In the genomic region with DNA sequence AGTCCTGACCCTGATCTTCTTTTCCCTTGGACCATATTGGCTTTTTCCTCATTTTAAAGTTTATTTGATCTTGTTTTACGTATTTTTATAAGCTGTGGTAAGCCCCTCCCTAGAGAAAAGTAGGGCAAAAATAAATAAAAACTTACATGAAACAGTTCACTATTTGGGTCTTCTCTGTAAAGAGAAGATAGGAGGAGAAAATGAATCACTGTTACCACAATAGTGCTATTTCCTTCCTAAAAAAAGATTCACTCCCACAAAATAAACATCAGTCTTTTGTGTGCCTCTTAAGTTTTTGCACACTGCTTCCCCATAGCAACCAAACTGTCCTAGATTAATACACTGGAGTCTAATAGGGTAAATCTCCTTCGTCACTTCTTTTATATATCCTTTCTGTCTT, we compare ENCODE assay signal across 8 cellular contexts. TPM values are rescaled to one million over a fixed set of nuclear protein-coding genes. Genes with fewer than 3 reads are reported as not detected.
DNase-seq lines count a peak whose midpoint lies in the region; ATAC-seq and TF ChIP-seq lines count a peak whose summit lies in the region.

No MANE protein-coding gene starts in this region.

- peaks cover 32% of the 10 kb centered on the region for H3F3A ChIP-seq in smooth muscle cell (ENCODE audit: low read depth)

- 12% methylated on average over 2 of the region's 2 CpGs for WGBS in smooth muscle cell (ENCODE audit: low lambda C conversion rate)

- H2AFZ ChIP-seq in smooth muscle cell (ENCODE audit: low read depth) = no peak overlapping the region

- no peaks in the 10 kb centered on the region for H3K36me3 ChIP-seq in smooth muscle cell (ENCODE audit: low read depth)

- peak overlapping the region; percentile 85 for H3K4me2 ChIP-seq in smooth muscle cell

- H3K4me1 ChIP-seq in foreskin keratinocyte (peaks cover 36% of the 10 kb centered on the region), smooth muscle cell (ENCODE audit: low read depth) (peaks cover 36% of the 10 kb centered on the region)

- H3K79me2 ChIP-seq in smooth muscle cell (ENCODE audit: low read depth) = peaks cover 19% of the 10 kb centered on the region

- no peaks in the 10 kb centered on the region for H4K20me1 ChIP-seq in smooth muscle cell (ENCODE audit: low read depth)

- TF ChIP-seq CTCF in HFF-Myc (IDR thresholded peaks at IDR 0.05; ENCODE audit: low read depth, low read length, missing control alignments) (no peak), foreskin keratinocyte (conservative IDR thresholded peaks at IDR 0.05) (no peak), smooth muscle cell (IDR thresholded peaks at IDR 0.05; ENCODE audit: borderline replicate concordance, insufficient read depth, poor library complexity, severe bottlenecking) (no peak)

- H3K4me3 ChIP-seq in HFF-Myc (replicated peaks; ENCODE audit: low read depth, low read length) (no peak overlapping the region), smooth muscle cell (peak overlapping the region; percentile 42)

- no peaks in the 10 kb centered on the region for H3K9me3 ChIP-seq in smooth muscle cell (replicated peaks; ENCODE audit: low read depth)

- peak overlapping the region; percentile 75 for H3K9ac ChIP-seq in smooth muscle cell (ENCODE audit: low read depth)

- ATAC-seq in SK-N-SH treated with all-trans-retinoic acid at 6 μM for 48 hours = peak; percentile 48
- ATAC-seq in foreskin keratinocyte = peak; percentile 62
- ATAC-seq in HG02642 (IDR thresholded peaks at IDR 0.05; ENCODE audit: poor library complexity, unreplicated experiment) = no peak
- ATAC-seq in HG02759 (IDR thresholded peaks at IDR 0.05; ENCODE audit: unreplicated experiment) = no peak

- DNase-seq in HFF-Myc (ENCODE audit: extremely low read depth, low read depth) (peak; percentile 54), foreskin keratinocyte (peak; percentile 44 to 50), smooth muscle cell (lab: John Stamatoyannopoulos, UW; ENCODE audit: unreplicated experiment) (no peak), C1 segment of cervical spinal cord (lab: John Stamatoyannopoulos, UW) (no peak)
- no peak for DNase-seq in stimulated activated CD4-positive, alpha-beta T cell treated with anti-CD3 and anti-CD28 coated beads, Interleukin-4, amount 100 ng/mL, for 24 hours

- H3K27me3 ChIP-seq in foreskin keratinocyte (no peaks in the 10 kb centered on the region), smooth muscle cell (ENCODE audit: low read depth) (no peaks in the 10 kb centered on the region)

- H3K27ac ChIP-seq in foreskin keratinocyte (peak overlapping the region; percentile 89), smooth muscle cell (ENCODE audit: low read depth) (peak overlapping the region; percentile 95)

TF ChIP-seq in SK-N-SH treated with all-trans-retinoic acid at 6 μM for 48 hours, 23 proteins besides CTCF, POLR2A, EP300 and RAD21:
- TF ChIP-seq ZNF565 (CRISPR knock-in tag; conservative IDR thresholded peaks at IDR 0.05; ENCODE audit: low read depth) = no peak
- no peak for TF ChIP-seq GLIS3 (CRISPR knock-in tag; IDR thresholded peaks at IDR 0.05)
- TF ChIP-seq ZNF8 (CRISPR knock-in tag; IDR thresholded peaks at IDR 0.05) = no peak

RNA-seq across cellular contexts. Expression of gene SVIL, which starts 1.4 kb away (rescaled TPM):
- total RNA-seq in foreskin keratinocyte = 26.9 and 27.1 TPM in 2 replicates
- 4.8 and 4.9 TPM in 2 replicates for polyA plus RNA-seq in foreskin keratinocyte
- 28.5 and 32.5 TPM in 2 replicates for total RNA-seq in smooth muscle cell
- 33.0 and 59.4 TPM in 2 replicates for polyA plus RNA-seq in smooth muscle cell

Comparison
In these comparisons a context has a peak if more than half of its experiments do, and no peak if none do; other contexts are left out.
1. DNase-seq: peak in HFF-Myc (single experiment) and foreskin keratinocyte (2 of 2); none in smooth muscle cell (single experiment), C1 segment of cervical spinal cord (0 of 14) and stimulated activated CD4-positive, alpha-beta T cell treated with anti-CD3 and anti-CD28 coated beads, Interleukin-4, amount 100 ng/mL, for 24 hours (single experiment).
2. ATAC-seq: peak in SK-N-SH treated with all-trans-retinoic acid at 6 μM for 48 hours (single experiment) and foreskin keratinocyte (single experiment); none in HG02642 (single experiment) and HG02759 (single experiment).